Comparison of ENCODE assay signal across 8 cellular contexts in genomic region chr3:72447059-72447946, GRCh38. TPM values are rescaled to one million over a fixed set of nuclear protein-coding genes. Genes with fewer than 3 reads are reported as not detected.
DNase-seq lines count a peak whose midpoint lies in the region; ATAC-seq and TF ChIP-seq lines count a peak whose summit lies in the region.

No MANE protein-coding gene starts in this region.

- H3K4me3 ChIP-seq in choroid plexus epithelial cell (ENCODE audit: low read depth, low read length): peak overlapping the region; percentile 81

- DNase-seq in AG08396 (ENCODE audit: low spot score) (peak; percentile 98), NCI-H345 (lab: John Stamatoyannopoulos, UW) (peak; percentile 85), choroid plexus epithelial cell (ENCODE audit: low read depth) (peak; percentile 91)
- DNase-seq in activated CD4-positive, alpha-beta T cell treated with anti-CD3 and anti-CD28 coated beads for 36 hours: peak; percentile 96
- peak; percentile 85 for DNase-seq in stimulated activated CD4-positive, alpha-beta T cell treated with anti-CD3 and anti-CD28 coated beads, Interleukin-1b, Interleukin-23, amount 100 ng/mL, for 1 hour (ENCODE audit: low read depth in 2 of 2)

- peak; percentile 67 for ATAC-seq in GM18873 (IDR thresholded peaks at IDR 0.05; ENCODE audit: low FRiP score, unreplicated experiment)
- peak; percentile 80 for ATAC-seq in HG03103 (IDR thresholded peaks at IDR 0.05; ENCODE audit: low read depth, unreplicated experiment)
- peak; percentile 87 for ATAC-seq in activated CD4-positive, alpha-beta T cell treated with anti-CD3 and anti-CD28 coated beads for 36 hours

- peaks cover 38% of the 10 kb centered on the region for H3K4me1 Mint-ChIP-seq in activated CD4-positive, alpha-beta T cell treated with anti-CD3 and anti-CD28 coated beads for 36 hours

- H3K27ac Mint-ChIP-seq in activated CD4-positive, alpha-beta T cell treated with anti-CD3 and anti-CD28 coated beads for 36 hours: peak overlapping the region; percentile 63

- no peak for TF ChIP-seq CTCF in choroid plexus epithelial cell (conservative IDR thresholded peaks at IDR 0.05; ENCODE audit: low read depth, low read length)

- no peaks in the 10 kb centered on the region for H3K9me3 Mint-ChIP-seq in activated CD4-positive, alpha-beta T cell treated with anti-CD3 and anti-CD28 coated beads for 36 hours (ENCODE audit: low read depth)

- H3K27me3 ChIP-seq in layer of hippocampus (ENCODE audit: control insufficient read depth, insufficient read depth, low read length): no peaks in the 10 kb centered on the region

- POLR2A ChIA-PET in activated CD4-positive, alpha-beta T cell treated with anti-CD3 and anti-CD28 coated beads for 36 hours (lab: Charles Lee): interaction anchor here (0.6 to 1.5 kb wide), 6 partner anchors 11 to 600 kb away, joined by 3 to 4 read pairs (median 3); no protein-coding TSS in a partner anchor

- intact Hi-C loops in activated CD4-positive, alpha-beta T cell treated with anti-CD3 and anti-CD28 coated beads for 36 hours (cut with DNase I, micrococcal nuclease): loop anchor here (1.0 to 10.0 kb wide), 11 partner anchors 8 to 725 kb away; partner anchors contain the start of gene SHQ1 (in 1 of the 2)

- CTCF ChIA-PET in activated CD4-positive, alpha-beta T cell treated with anti-CD3 and anti-CD28 coated beads for 36 hours (lab: Charles Lee): interaction anchor here (0.7 to 1.8 kb wide), 3 partner anchors 18 to 375 kb away, joined by 3 to 7 read pairs (median 3); no protein-coding TSS in a partner anchor

- H3K36me3 Mint-ChIP-seq in activated CD4-positive, alpha-beta T cell treated with anti-CD3 and anti-CD28 coated beads for 36 hours (ENCODE audit: low read depth): peaks cover 36% of the 10 kb centered on the region

- peaks cover 13% of the 10 kb centered on the region for H3K27me3 Mint-ChIP-seq in activated CD4-positive, alpha-beta T cell treated with anti-CD3 and anti-CD28 coated beads for 36 hours

- H3K4me3 Mint-ChIP-seq in activated CD4-positive, alpha-beta T cell treated with anti-CD3 and anti-CD28 coated beads for 36 hours: peak overlapping the region; percentile 43

- peak overlapping the region; percentile 76 for H3K27ac ChIP-seq in layer of hippocampus (ENCODE audit: low read depth, low read length)

RNA-seq across cellular contexts. Expression of gene RYBP, which starts 0.9 kb away (rescaled TPM):
- 10 to 100 TPM; 31.0 to 34.0 TPM for total RNA-seq in activated CD4-positive, alpha-beta T cell treated with anti-CD3 and anti-CD28 coated beads for 36 hours

Comparison
In these comparisons a context has a peak if more than half of its experiments do, and no peak if none do; other contexts are left out.
1. Peak in every context shown above with its lines: DNase-seq, ATAC-seq, H3K4me3 ChIP-seq and H3K27ac ChIP-seq.